In the genomic region with DNA sequence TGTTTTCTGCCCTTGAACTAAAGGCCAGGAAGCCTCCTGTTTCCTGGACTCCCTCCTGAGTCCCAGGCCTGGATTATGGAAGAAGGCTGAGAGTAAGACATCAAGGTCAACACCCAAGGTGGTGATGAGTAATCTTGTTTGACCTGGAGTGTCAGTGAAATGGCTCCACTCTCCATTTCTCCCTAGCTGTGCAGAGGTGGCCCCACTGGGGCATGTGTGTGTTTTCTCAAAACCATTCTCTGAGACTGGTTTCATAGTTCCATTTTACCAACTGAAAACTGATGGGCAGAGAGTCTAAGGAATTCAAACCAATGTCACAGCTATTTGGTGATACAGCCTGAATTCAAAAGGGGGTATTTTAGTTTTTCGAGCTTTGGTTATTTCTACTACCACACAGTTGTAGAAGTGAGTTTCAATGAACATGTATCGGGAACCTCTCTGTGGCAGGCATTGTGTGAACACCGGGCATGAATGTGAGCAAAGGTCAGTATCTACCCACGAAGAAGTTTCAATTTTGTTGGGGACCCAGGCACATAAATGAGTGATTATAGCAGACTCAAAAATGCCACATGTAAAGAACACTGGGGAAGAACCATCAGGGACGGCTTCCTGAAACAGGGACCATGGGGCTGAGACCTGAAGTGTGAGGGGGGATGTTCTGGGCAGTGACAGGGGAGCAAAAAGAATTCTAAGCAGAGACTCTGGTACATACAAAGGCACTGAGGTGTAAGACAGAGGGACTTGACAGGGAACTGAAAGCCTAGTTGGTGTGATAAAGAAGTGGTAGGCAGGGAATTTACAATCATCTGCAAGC, we compare ENCODE assay signal across 12 cellular contexts.
"Had no signal": no experiment of that assay in that cellular context is flagged by ENCODE, and none has a peak within 500 bp of the region (broad histone marks: within the 10 kb centered on the region; RNA-seq: fewer than 3 reads in every experiment).

No MANE protein-coding gene starts in this region.

- H3K4me3 Mint-ChIP-seq: activated T-cell treated with anti-CD3 and anti-CD28 coated beads, Interleukin-2, amount 50 U/mL, for 24 hours; naive B cell had no signal

- H3K27ac Mint-ChIP-seq: activated T-cell treated with anti-CD3 and anti-CD28 coated beads, Interleukin-2, amount 50 U/mL, for 24 hours had no signal

- DNase-seq: activated CD4-positive, alpha-beta T cell treated with anti-CD3 and anti-CD28 coated beads, Interleukin-2, amount 50 U/mL, for 48 hours; activated effector memory CD4-positive, alpha-beta T cell treated with Interleukin-2 at 50 U/mL for 16 hours; activated naive CD4-positive, alpha-beta T cell treated with anti-CD3 and anti-CD28 coated beads, Interleukin-2, amount 50 U/mL, for 16 hours; activated T-cell treated with anti-CD3 and anti-CD28 coated beads, Interleukin-2, amount 50 U/mL, for 24 hours; mammary epithelial cell; naive B cell; stimulated activated CD4-positive, alpha-beta T cell treated with anti-CD3 and anti-CD28 coated beads, Interleukin-15, amount 100 ng/mL, for 24 hours; stimulated activated CD4-positive, alpha-beta T cell treated with anti-CD3 and anti-CD28 coated beads, Interleukin-4, amount 100 ng/mL, for 1 hour; stimulated activated naive CD4-positive, alpha-beta T cell treated with Interleukin-2 at 50 U/mL for 16 hours; substantia nigra; WERI-Rb-1 had no signal

- H3K27me3 Mint-ChIP-seq: activated T-cell treated with anti-CD3 and anti-CD28 coated beads, Interleukin-2, amount 50 U/mL, for 24 hours had no signal

- ATAC-seq: esophagus mucosa had no signal
